Comparison of ENCODE assay signal across 33 cellular contexts in genomic region chr12:43544703-43545102, GRCh38. TPM values are rescaled to one million over a fixed set of nuclear protein-coding genes. Genes with fewer than 3 reads are reported as not detected.
"Had no signal": no experiment of that assay in that cellular context is flagged by ENCODE, and none has a peak within 500 bp of the region (broad histone marks: within the 10 kb centered on the region; RNA-seq: fewer than 3 reads in every experiment).

No MANE protein-coding gene starts in this region.

- H3K9me3 ChIP-seq: left lung, lower lobe of right lung, ovary, right atrium auricular region, right lobe of liver, stomach, testis, thyroid gland, transverse colon, upper lobe of left lung, vagina had no signal

- H3K27ac ChIP-seq: left lung, lower lobe of right lung, ovary, right atrium auricular region, right lobe of liver, stomach, testis, thyroid gland, transverse colon, upper lobe of left lung, vagina had no signal

- H3K27ac Mint-ChIP-seq: naive thymus-derived CD8-positive, alpha-beta T cell; nephron progenitor cell; progenitor cell of endocrine pancreas; stimulated activated naive B cell treated with anti-CD40 and anti-IgM and Interleukin-4, amounts not matched to agents 10 μg/mL and 1 μg/mL and 100 μg/mL, for 72 hours had no signal

- H3K36me3 ChIP-seq: left lung, lower lobe of right lung, ovary, right atrium auricular region, right lobe of liver, stomach, thyroid gland, transverse colon, upper lobe of left lung, vagina had no signal

- H3K4me2 ChIP-seq: smooth muscle cell had no signal

- H3K27me3 Mint-ChIP-seq: stimulated activated naive B cell treated with anti-CD40 and anti-IgM and Interleukin-4, amounts not matched to agents 10 μg/mL and 1 μg/mL and 100 μg/mL, for 72 hours had no signal

- ATAC-seq: left colon; left lung; lower lobe of right lung; naive thymus-derived CD8-positive, alpha-beta T cell; right lobe of liver; stimulated activated naive B cell treated with anti-CD40 and anti-IgM and Interleukin-4, amounts not matched to agents 10 μg/mL and 1 μg/mL and 100 μg/mL, for 72 hours; stimulated activated naive CD8-positive, alpha-beta T cell treated with anti-CD3 and anti-CD28 coated beads, Interleukin-15, Interleukin-2, amounts not matched to agents 100 U/mL and 50 U/mL, for 24 hours had no signal

- H3K4me3 ChIP-seq: left lung, lower lobe of right lung, ovary, right atrium auricular region, right lobe of liver, smooth muscle cell, stomach, testis, thyroid gland, transverse colon, upper lobe of left lung, vagina had no signal

- DNase-seq: hippocampal formation; kidney; left colon; left lung; lower lobe of right lung; mammary epithelial cell; mesenchymal stem cell; naive thymus-derived CD8-positive, alpha-beta T cell; nephron progenitor cell; ovary; right lobe of liver; stimulated activated CD4-positive, alpha-beta T cell treated with anti-CD3 and anti-CD28 coated beads, Interleukin-1b, Interleukin-23, amount 100 ng/mL, for 48 hours; stimulated activated CD4-positive, alpha-beta T cell treated with anti-CD3 and anti-CD28 coated beads, Interleukin-2, amount 100 ng/mL, for 48 hours; stimulated activated CD4-positive, alpha-beta T cell treated with anti-CD3 and anti-CD28 coated beads, Interleukin-4, amount 100 ng/mL, for 4 hours; stimulated activated CD8-positive, alpha-beta memory T cell treated with anti-CD3 and anti-CD28 coated beads, Interleukin-4, amount 100 ng/mL, for 48 hours; stimulated activated naive B cell treated with anti-CD40 and anti-IgM and Interleukin-4, amounts not matched to agents 10 μg/mL and 1 μg/mL and 100 μg/mL, for 72 hours; stimulated activated naive CD8-positive, alpha-beta T cell treated with anti-CD3 and anti-CD28 coated beads, Interleukin-15, Interleukin-2, amounts not matched to agents 100 U/mL and 50 U/mL, for 24 hours; stomach; testis; thyroid gland; transverse colon; upper lobe of left lung had no signal

- H3K4me1 ChIP-seq: left lung, lower lobe of right lung, right atrium auricular region, right lobe of liver, stomach, testis, thyroid gland, transverse colon, upper lobe of left lung, vagina had no signal

- H3K27me3 ChIP-seq: left lung, ovary, right atrium auricular region, right lobe of liver, stomach, testis, thyroid gland, transverse colon, upper lobe of left lung, vagina had no signal

- H3K4me3 Mint-ChIP-seq: naive thymus-derived CD8-positive, alpha-beta T cell; nephron progenitor cell; stimulated activated naive B cell treated with anti-CD40 and anti-IgM and Interleukin-4, amounts not matched to agents 10 μg/mL and 1 μg/mL and 100 μg/mL, for 72 hours had no signal

- H3K36me3 Mint-ChIP-seq: naive thymus-derived CD8-positive, alpha-beta T cell; stimulated activated naive B cell treated with anti-CD40 and anti-IgM and Interleukin-4, amounts not matched to agents 10 μg/mL and 1 μg/mL and 100 μg/mL, for 72 hours had no signal

- FAIRE-seq: islet of Langerhans, kidney had no signal

- H3K9me3 Mint-ChIP-seq: nephron progenitor cell; stimulated activated naive B cell treated with anti-CD40 and anti-IgM and Interleukin-4, amounts not matched to agents 10 μg/mL and 1 μg/mL and 100 μg/mL, for 72 hours had no signal

- H3K4me1 Mint-ChIP-seq: naive thymus-derived CD8-positive, alpha-beta T cell; stimulated activated naive B cell treated with anti-CD40 and anti-IgM and Interleukin-4, amounts not matched to agents 10 μg/mL and 1 μg/mL and 100 μg/mL, for 72 hours had no signal

RNA-seq across cellular contexts. Expression of gene ADAMTS20, which starts 7.3 kb away (rescaled TPM):
- total RNA-seq: kidney; left colon; left lung; lower lobe of right lung; mammary epithelial cell; mucosa of gallbladder; naive thymus-derived CD8-positive, alpha-beta T cell; omental fat pad; pulmonary artery endothelial cell; renal cortical epithelial cell; right atrium auricular region; right lobe of liver; transverse colon; upper lobe of left lung; vagina had no signal
- polyA plus RNA-seq: liver; mammary epithelial cell; naive thymus-derived CD8-positive, alpha-beta T cell; ovary; stomach; urinary bladder had no signal
